8 cellular contexts compared by ENCODE assay signal in the genomic region with DNA sequence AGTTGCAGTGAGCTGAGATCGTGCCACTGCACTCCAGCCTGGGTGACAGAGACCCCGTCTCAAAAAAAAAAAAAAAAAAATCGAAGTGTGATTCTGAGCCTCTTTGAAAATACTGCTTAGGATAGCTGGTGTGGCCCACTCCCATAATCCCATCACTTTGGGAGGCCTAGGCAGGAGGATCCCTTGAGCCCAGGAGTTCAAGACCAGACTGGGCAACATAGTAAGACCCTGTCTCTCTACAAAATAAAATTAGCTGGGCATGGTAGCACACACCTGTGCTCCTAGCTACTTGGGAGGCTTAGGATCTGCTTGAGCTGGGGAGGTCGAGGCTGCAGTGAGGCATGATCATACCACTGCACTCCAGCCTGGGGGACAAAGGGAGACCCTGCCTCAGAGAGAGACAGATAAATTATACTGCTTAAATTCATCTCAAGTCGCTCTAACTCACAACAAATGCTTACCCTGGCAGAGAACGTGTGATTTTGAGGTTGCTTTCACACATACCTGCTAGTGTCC. TPM values are rescaled to one million over a fixed set of nuclear protein-coding genes. Genes with fewer than 3 reads are reported as not detected.
DNase-seq lines count a peak whose midpoint lies in the region; ATAC-seq and TF ChIP-seq lines count a peak whose summit lies in the region.

No MANE protein-coding gene starts in this region.

- no peaks in the 10 kb centered on the region for H3F3A ChIP-seq in SU-DHL-6 (ENCODE audit: insufficient read depth)

- TF ChIP-seq POLR2A in gastrocnemius medialis (IDR thresholded peaks at IDR 0.05) = no peak

- H3K79me2 ChIP-seq in SU-DHL-6 (ENCODE audit: insufficient read depth, low read length) = no peaks in the 10 kb centered on the region

- no peaks in the 10 kb centered on the region for H3K27me3 ChIP-seq in SU-DHL-6 (ENCODE audit: low read length)
- H3K27me3 ChIP-seq in gastrocnemius medialis = peaks cover 0 to 4% (median 0%) of the 10 kb centered on the region in 3 donors

- H3K36me3 ChIP-seq in SU-DHL-6 (ENCODE audit: low read length) (no peaks in the 10 kb centered on the region), gastrocnemius medialis (no peaks in the 10 kb centered on the region)

- peak overlapping the region; percentile 50 for H3K4me3 ChIP-seq in SU-DHL-6 (ENCODE audit: insufficient read depth, low read length, poor library complexity, severe bottlenecking)
- peak overlapping the region; percentile 79 for H3K4me3 ChIP-seq in fibroblast of mammary gland (ENCODE audit: control insufficient read depth, low read depth, low read length)
- H3K4me3 ChIP-seq in gastrocnemius medialis = peak overlapping the region; percentile 70 to 85 (median 80)

- H4K20me1 ChIP-seq in SU-DHL-6 (ENCODE audit: low read depth, low read length) = no peaks in the 10 kb centered on the region

- H3K27ac ChIP-seq in SU-DHL-6 (ENCODE audit: low read depth, low read length) (no peak overlapping the region), gastrocnemius medialis (peak overlapping the region in 2 of 4 donors; percentile 85 to 86)

- peaks cover 0 to 12% of the 10 kb centered on the region in 2 donors for H3K4me1 ChIP-seq in gastrocnemius medialis

- peak overlapping the region; percentile 62 for H3K9ac ChIP-seq in SU-DHL-6 (ENCODE audit: low read length)

- H2AFZ ChIP-seq in SU-DHL-6 (ENCODE audit: low read depth, low read length, severe bottlenecking) = peak overlapping the region; percentile 98

- H3K4me2 ChIP-seq in SU-DHL-6 (ENCODE audit: low read depth, low read length, poor library complexity, severe bottlenecking) = peak overlapping the region; percentile 77

- in situ Hi-C loops in gastrocnemius medialis (cut with MboI; ENCODE audit: low sequenced_read_pairs in 4 of 4) = no loop called here

- H3K9me2 ChIP-seq in SU-DHL-6 (replicated peaks; ENCODE audit: insufficient read depth, low read length) = no peaks in the 10 kb centered on the region

- H3K9me3 ChIP-seq in SU-DHL-6 (ENCODE audit: insufficient read depth, low read length) = no peaks in the 10 kb centered on the region
- no peaks in the 10 kb centered on the region for H3K9me3 ChIP-seq in gastrocnemius medialis

- no peak for TF ChIP-seq CTCF in SU-DHL-6 (IDR thresholded peaks at IDR 0.05; ENCODE audit: insufficient read depth, low read length, poor library complexity, severe bottlenecking)
- no peak for TF ChIP-seq CTCF in fibroblast of mammary gland (conservative IDR thresholded peaks at IDR 0.05; ENCODE audit: control insufficient read depth, insufficient read depth, low read depth, low read length)
- TF ChIP-seq CTCF in gastrocnemius medialis (IDR thresholded peaks at IDR 0.05 in 4 of 5, conservative IDR thresholded peaks at IDR 0.05 in 1 of 5) = no peak

- DNase-seq in fibroblast of mammary gland (ENCODE audit: low read depth) (no peak), gastrocnemius medialis (no peak), posterior cingulate gyrus (no peak), hippocampal formation (lab: John Stamatoyannopoulos, UW) (no peak), germinal center (ENCODE audit: low spot score) (no peak)

- intact Hi-C loops in gastrocnemius medialis (cut with DNase I; ENCODE audit: low total_unique reads) = loop anchor here (2.0 to 5.0 kb wide), 2 partner anchors 127 to 317 kb away; no protein-coding TSS in a partner anchor
- intact Hi-C loops in posterior cingulate gyrus (cut with DNase I) = loop anchor here (2.0 to 5.0 kb wide), 3 partner anchors 33 to 129 kb away; partner anchors contain the start of genes NOP56 and SNRPB

- peak; percentile 4 for ATAC-seq in GM18502 (IDR thresholded peaks at IDR 0.05; ENCODE audit: poor library complexity, unreplicated experiment)
- ATAC-seq in gastrocnemius medialis = no peak
- no peak for ATAC-seq in HG02885 (IDR thresholded peaks at IDR 0.05; ENCODE audit: poor library complexity, unreplicated experiment)

RNA-seq across cellular contexts. Expression of gene TMC2, which starts 12.4 kb away (rescaled TPM):
- total RNA-seq in gastrocnemius medialis = under 1 TPM in 2 of 4 donors, not detected in 2; 0.10 TPM

RNA-seq across cellular contexts. Expression of gene ZNF343, which starts 15.3 kb away (rescaled TPM):
- 10 to 100 TPM in 3 of 4 donors, 1 to 10 TPM in 1; 6.1 to 14.3 (median 12.7) TPM for total RNA-seq in gastrocnemius medialis

RNA-seq across cellular contexts. Expression of gene SNRPB, which starts 53.4 kb away (rescaled TPM):
- 100 to 1,000 TPM; 131 to 209 (median 190) TPM for total RNA-seq in gastrocnemius medialis
